In genomic region chr14:64688028-64688427, GRCh38 we compare ENCODE assay signal across 1 cellular context.
TF ChIP-seq lines count a peak whose summit lies in the region.

No MANE protein-coding gene starts in this region.

TF ChIP-seq in IMR-90, 13 proteins besides CTCF, POLR2A, EP300 and RAD21:
- TF ChIP-seq BHLHE40 (IDR thresholded peaks at IDR 0.05; ENCODE audit: low read depth, low read length) = no peak
- no peak for TF ChIP-seq CHD1 (IDR thresholded peaks at IDR 0.05; ENCODE audit: low read depth, low read length)
- no peak for TF ChIP-seq SMC3 (IDR thresholded peaks at IDR 0.05; ENCODE audit: low read depth, low read length)
- no peak for TF ChIP-seq MXI1 (IDR thresholded peaks at IDR 0.05; ENCODE audit: borderline replicate concordance, low read depth, low read length)
- TF ChIP-seq, protein P1, sequence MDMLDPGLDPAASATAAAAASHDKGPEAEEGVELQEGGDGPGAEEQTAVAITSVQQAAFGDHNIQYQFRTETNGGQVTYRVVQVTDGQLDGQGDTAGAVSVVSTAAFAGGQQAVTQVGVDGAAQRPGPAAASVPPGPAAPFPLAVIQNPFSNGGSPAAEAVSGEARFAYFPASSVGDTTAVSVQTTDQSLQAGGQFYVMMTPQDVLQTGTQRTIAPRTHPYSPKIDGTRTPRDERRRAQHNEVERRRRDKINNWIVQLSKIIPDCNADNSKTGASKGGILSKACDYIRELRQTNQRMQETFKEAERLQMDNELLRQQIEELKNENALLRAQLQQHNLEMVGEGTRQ (IDR thresholded peaks at IDR 0.05; ENCODE audit: low read depth, low read length) = no peak
- no peak for TF ChIP-seq ELK1 (IDR thresholded peaks at IDR 0.05; ENCODE audit: borderline replicate concordance, low read depth, low read length)
- TF ChIP-seq MAZ (IDR thresholded peaks at IDR 0.05; ENCODE audit: borderline replicate concordance, low read depth, low read length) = no peak
